17 cellular contexts compared by ENCODE assay signal in genomic region chr9:98229620-98230019, GRCh38. TPM values are rescaled to one million over a fixed set of nuclear protein-coding genes. Genes with fewer than 3 reads are reported as not detected.
DNase-seq lines count a peak whose midpoint lies in the region; ATAC-seq and TF ChIP-seq lines count a peak whose summit lies in the region.
"Had no signal": no experiment of that assay in that cellular context is flagged by ENCODE, and none has a peak within 500 bp of the region (broad histone marks: within the 10 kb centered on the region; RNA-seq: fewer than 3 reads in every experiment).

No MANE protein-coding gene starts in this region.

- 0 out of 2 replicates have a peak, but pooled peaks cover 5% of the 10 kb centered on the region for H3K36me3 ChIP-seq in PC-3 (ENCODE audit: low read depth, low read length)
- H3K36me3 ChIP-seq in colonic mucosa = peaks cover 6% of the 10 kb centered on the region
- H3K36me3 ChIP-seq in osteoblast (ENCODE audit: insufficient read depth, low read length) = peaks cover 91% of the 10 kb centered on the region

- H3K9ac ChIP-seq in PC-3 (ENCODE audit: low read length) = no peak overlapping the region
- no peak overlapping the region for H3K9ac ChIP-seq in colonic mucosa (ENCODE audit: low read depth in 2 of 2, low read length in 2 of 2)

- BruUV-seq in PC-3 (replicated peaks; lab: Mats Ljungman, UMichigan) = no TSS peak

- no peaks in the 10 kb centered on the region for H4K20me1 ChIP-seq in PC-3 (ENCODE audit: low read length)
- H4K20me1 ChIP-seq in osteoblast (ENCODE audit: insufficient read depth, low read length) = no peaks in the 10 kb centered on the region

- H3K4me1 ChIP-seq in PC-3 (ENCODE audit: insufficient read depth, low read length) (peaks cover 39% of the 10 kb centered on the region), colonic mucosa (peaks cover 4% of the 10 kb centered on the region), osteoblast (ENCODE audit: insufficient read depth, low read length) (peaks cover 24% of the 10 kb centered on the region)

- H3K4me3 ChIP-seq in PC-3 (ENCODE audit: low read length) (no peak overlapping the region), colonic mucosa (no peak overlapping the region), osteoblast (ENCODE audit: insufficient read depth, low read length) (no peak overlapping the region)

- H2AFZ ChIP-seq in PC-3 (ENCODE audit: low read length) (no peak overlapping the region), osteoblast (ENCODE audit: low read length) (no peak overlapping the region)

- DNase-seq in PC-3 (no peak), colonic mucosa (no peak), osteoblast (ENCODE audit: insufficient read length, low spot score, missing footprints) (no peak), NCI-H1417 (lab: John Stamatoyannopoulos, UW) (no peak), UCSD-AML1 (lab: John Stamatoyannopoulos, UW; ENCODE audit: unreplicated experiment) (no peak), cardiac septum (ENCODE audit: low spot score) (no peak)
- DNase-seq in activated CD4-positive, alpha-beta T cell treated with anti-CD3 and anti-CD28 coated beads, Interleukin-2, amount 50 U/mL, for 48 hours = no peak
- DNase-seq: AML-193, H9, Karpas-422, NCI-H1436 treated with DMSO at 0.1 percent for 48 hours, NCI-H2029 treated with DMSO at 0.1 percent for 48 hours, NCI-H2171, NCI-H446 treated with DMSO at 0.1 percent for 48 hours, SIG-M5 had no signal

- TF ChIP-seq CTCF in PC-3 (conservative IDR thresholded peaks at IDR 0.05; ENCODE audit: low read depth, low read length) (no peak), colonic mucosa (IDR thresholded peaks at IDR 0.05) (no peak), osteoblast (IDR thresholded peaks at IDR 0.05; ENCODE audit: extremely low read depth, low read depth, low read length) (no peak)

- H3K79me2 ChIP-seq in PC-3 (ENCODE audit: low read length) (no peaks in the 10 kb centered on the region), osteoblast (ENCODE audit: insufficient read depth, low read length) (peaks cover 24% of the 10 kb centered on the region)

- CTCF ChIA-PET in PC-3 (lab: Charles Lee) = interaction anchor here (1.0 kb wide), 1 partner anchor 109 kb away, joined by 3 read pairs; no protein-coding TSS in a partner anchor

- H3K27ac ChIP-seq in PC-3 (ENCODE audit: low read length) (peak overlapping the region; percentile 62), colonic mucosa (peak overlapping the region; percentile 42), osteoblast (ENCODE audit: low read depth, low read length) (peak overlapping the region; percentile 21)

- H3K9me3 ChIP-seq in PC-3 (ENCODE audit: low read length) (no peaks in the 10 kb centered on the region), colonic mucosa (no peaks in the 10 kb centered on the region), osteoblast (ENCODE audit: low read depth, low read length) (no peaks in the 10 kb centered on the region)
- H3K9me3 ChIP-seq: Caco-2 had no signal

- H3F3A ChIP-seq in PC-3 (ENCODE audit: low read length, unreplicated experiment) = no peaks in the 10 kb centered on the region

- POLR2A ChIA-PET in PC-3 (lab: Charles Lee; ENCODE audit: unreplicated experiment) = no interaction called here

- H3K27me3 ChIP-seq in PC-3 (ENCODE audit: low read length) = no peaks in the 10 kb centered on the region
- no peaks in the 10 kb centered on the region for H3K27me3 ChIP-seq in colonic mucosa
- H3K27me3 ChIP-seq in osteoblast (ENCODE audit: insufficient read depth, low read length) = no peaks in the 10 kb centered on the region

- no peak for ATAC-seq in PC-3
- ATAC-seq: SK-N-SH treated with all-trans-retinoic acid at 6 μM for 48 hours had no signal

- H3K4me2 ChIP-seq in PC-3 (ENCODE audit: low read length) = no peak overlapping the region
- no peak overlapping the region for H3K4me2 ChIP-seq in osteoblast (ENCODE audit: insufficient read depth, low read length)

- H3K9me2 ChIP-seq in PC-3 (replicated peaks; ENCODE audit: low read length) = no peaks in the 10 kb centered on the region

- intact Hi-C loops in PC-3 (cut with micrococcal nuclease) = no loop called here
- intact Hi-C loops in colonic mucosa (cut with DNase I) = no loop called here
- intact Hi-C loops in cardiac septum (cut with DNase I) = no loop called here

RNA-seq across cellular contexts. Expression of gene TBC1D2, which starts 25.8 kb away (rescaled TPM):
- total RNA-seq in PC-3 (2014; rRNA removed) (7.4 and 8.2 TPM in 2 replicates), colonic mucosa (10 to 100 TPM; 20.1 to 26.9 TPM), osteoblast (114 and 128 TPM in 2 replicates), cardiac septum (2.0 TPM)

RNA-seq across cellular contexts. Expression of gene CORO2A, which starts 37.2 kb away (rescaled TPM):
- total RNA-seq in PC-3 (2014; rRNA removed) = 2.2 and 2.8 TPM in 2 replicates
- total RNA-seq in colonic mucosa = 10 to 100 TPM; 53.8 to 68.1 TPM
- 0.29 and 0.72 TPM in 2 replicates for total RNA-seq in osteoblast
- total RNA-seq in cardiac septum = 0.19 TPM

Comparison
In these comparisons a context has a peak if more than half of its experiments do, and no peak if none do; other contexts are left out.
1. RNA of gene CORO2A, which starts 37.2 kb away (total RNA-seq): 53.8 to 68.1 TPM in colonic mucosa; 2.2 to 2.8 TPM in PC-3, 0.29 to 0.72 TPM in osteoblast and 0.19 TPM in cardiac septum (single experiment); every median in the first group is over 10 times any median in the second.
2. Peak in every context shown above with its lines, with median percentiles within 50 percentile points of each other: H3K27ac ChIP-seq.